ENCODE assay signal across 8 cellular contexts in genomic region chr1:231241751-231242150, GRCh38. TPM values are rescaled to one million over a fixed set of nuclear protein-coding genes. Genes with fewer than 3 reads are reported as not detected.
DNase-seq lines count a peak whose midpoint lies in the region; ATAC-seq and TF ChIP-seq lines count a peak whose summit lies in the region.

No MANE protein-coding gene starts in this region.

- peak; percentile 23 for ATAC-seq in HG03565 (IDR thresholded peaks at IDR 0.05; ENCODE audit: unreplicated experiment)
- no peak for ATAC-seq in HG03520 (IDR thresholded peaks at IDR 0.05; ENCODE audit: unreplicated experiment)

- H3K27me3 ChIP-seq in ACC112 (ENCODE audit: insufficient read depth, low read length) (no peaks in the 10 kb centered on the region), SU-DHL-6 (ENCODE audit: low read length) (no peaks in the 10 kb centered on the region), endodermal cell (ENCODE audit: control insufficient read depth, insufficient read depth, low read length, poor library complexity, severe bottlenecking) (no peaks in the 10 kb centered on the region), mononuclear cell (ENCODE audit: insufficient read depth, low read length) (no peaks in the 10 kb centered on the region)

- no peaks in the 10 kb centered on the region for H4K20me1 ChIP-seq in SU-DHL-6 (ENCODE audit: low read depth, low read length)

- peaks cover 21% of the 10 kb centered on the region for H3K4me1 Mint-ChIP-seq in endodermal cell

- WGBS in endodermal cell (ENCODE audit: insufficient coverage in 1 of 2, insufficient read length in 1 of 2), 2 experiments = 0 to 1% methylated on average over 4 to 10 of the region's 10 CpGs

- peaks cover 18% of the 10 kb centered on the region for H3K4me1 ChIP-seq in ACC112 (ENCODE audit: control insufficient read depth, insufficient read depth, low read length, unreplicated experiment)
- no peaks in the 10 kb centered on the region for H3K4me1 ChIP-seq in endodermal cell (ENCODE audit: control insufficient read depth, insufficient read depth, low read length)
- H3K4me1 ChIP-seq in mononuclear cell (ENCODE audit: insufficient read depth, low read length) = peaks cover 43% of the 10 kb centered on the region

- TF ChIP-seq CTCF in GM12864 (IDR thresholded peaks at IDR 0.05; ENCODE audit: low read depth, low read length, missing control alignments) (no peak), SU-DHL-6 (IDR thresholded peaks at IDR 0.05; ENCODE audit: insufficient read depth, low read length, poor library complexity, severe bottlenecking) (peak; percentile 29), endodermal cell (conservative IDR thresholded peaks at IDR 0.05) (no peak)

- no peaks in the 10 kb centered on the region for H3K9me3 Mint-ChIP-seq in endodermal cell

- peaks cover 19% of the 10 kb centered on the region for H3K36me3 Mint-ChIP-seq in endodermal cell (ENCODE audit: low read depth)

- no peak for DNase-seq in GM12864 (ENCODE audit: low read depth)
- peak; percentile 62 for DNase-seq in endodermal cell
- DNase-seq in mucosa of gallbladder (ENCODE audit: low spot score) = no peak

- peak overlapping the region; percentile 78 for H3K4me3 ChIP-seq in ACC112 (ENCODE audit: low read depth, low read length)
- H3K4me3 ChIP-seq in GM12864 (ENCODE audit: low read depth, low read length) = peak overlapping the region; percentile 83
- peak overlapping the region; percentile 92 for H3K4me3 ChIP-seq in SU-DHL-6 (ENCODE audit: insufficient read depth, low read length, poor library complexity, severe bottlenecking)
- H3K4me3 ChIP-seq in endodermal cell (ENCODE audit: low read length) = peak overlapping the region; percentile 99
- H3K4me3 ChIP-seq in mononuclear cell (ENCODE audit: low read length) = peak overlapping the region; percentile 95

- no peaks in the 10 kb centered on the region for H3F3A ChIP-seq in SU-DHL-6 (ENCODE audit: insufficient read depth)

- H3K9ac ChIP-seq in SU-DHL-6 (ENCODE audit: low read length) = peak overlapping the region; percentile 80
- peak overlapping the region; percentile 77 for H3K9ac ChIP-seq in endodermal cell (ENCODE audit: extremely low read depth, low read length, poor library complexity, severe bottlenecking)

- H3K9me3 ChIP-seq in SU-DHL-6 (ENCODE audit: insufficient read depth, low read length) (no peaks in the 10 kb centered on the region), endodermal cell (ENCODE audit: control insufficient read depth, low read length) (no peaks in the 10 kb centered on the region), mononuclear cell (ENCODE audit: low read depth, low read length) (no peaks in the 10 kb centered on the region)

- H3K36me3 ChIP-seq in ACC112 (ENCODE audit: insufficient read depth, low read length) = 0 out of 2 replicates have a peak, but pooled peaks cover 8% of the 10 kb centered on the region
- H3K36me3 ChIP-seq in SU-DHL-6 (ENCODE audit: low read length) = no peaks in the 10 kb centered on the region; the same call in 1 of the 2 replicates
- peaks cover 16% of the 10 kb centered on the region for H3K36me3 ChIP-seq in endodermal cell (ENCODE audit: control insufficient read depth, insufficient read depth, low read length)

- H3K79me2 ChIP-seq in ACC112 (ENCODE audit: control insufficient read depth, insufficient read depth, low read length, unreplicated experiment) (peaks cover 63% of the 10 kb centered on the region), SU-DHL-6 (ENCODE audit: insufficient read depth, low read length) (peaks cover 64% of the 10 kb centered on the region)

- peak overlapping the region; percentile 93 for H3K27ac Mint-ChIP-seq in endodermal cell

- H3K4me3 Mint-ChIP-seq in endodermal cell = peak overlapping the region; percentile 93

- H3K9me2 ChIP-seq in SU-DHL-6 (replicated peaks; ENCODE audit: insufficient read depth, low read length) = no peaks in the 10 kb centered on the region

- H3K27me3 Mint-ChIP-seq in endodermal cell (ENCODE audit: insufficient read depth) = no peaks in the 10 kb centered on the region

- H2AFZ ChIP-seq in ACC112 (ENCODE audit: low read length, unreplicated experiment) (peak overlapping the region; percentile 69), SU-DHL-6 (ENCODE audit: low read depth, low read length, severe bottlenecking) (peak overlapping the region; percentile 84)

- H3K27ac ChIP-seq in ACC112 (ENCODE audit: low read depth, low read length) (peak overlapping the region; percentile 14; the same call in 1 of the 2 replicates), SU-DHL-6 (ENCODE audit: low read depth, low read length) (peak overlapping the region; percentile 23; the same call in 1 of the 2 replicates), endodermal cell (ENCODE audit: low read depth, low read length) (no peak overlapping the region)

- peak overlapping the region; percentile 84 for H3K4me2 ChIP-seq in SU-DHL-6 (ENCODE audit: low read depth, low read length, poor library complexity, severe bottlenecking)

RNA-seq across cellular contexts. Expression of gene GNPAT, which starts 0.7 kb away (rescaled TPM):
- total RNA-seq in endodermal cell (10 to 100 TPM; 56.5 to 69.1 TPM), mononuclear cell (17.8 TPM), mucosa of gallbladder (39.3 TPM)
- 73.7 TPM for polyA plus RNA-seq in endodermal cell (2013, experiment 1 of 2)
- polyA plus RNA-seq in endodermal cell (2013, experiment 2 of 2) = 69.0 TPM
